1 cellular context compared by ENCODE assay signal in the genomic region with DNA sequence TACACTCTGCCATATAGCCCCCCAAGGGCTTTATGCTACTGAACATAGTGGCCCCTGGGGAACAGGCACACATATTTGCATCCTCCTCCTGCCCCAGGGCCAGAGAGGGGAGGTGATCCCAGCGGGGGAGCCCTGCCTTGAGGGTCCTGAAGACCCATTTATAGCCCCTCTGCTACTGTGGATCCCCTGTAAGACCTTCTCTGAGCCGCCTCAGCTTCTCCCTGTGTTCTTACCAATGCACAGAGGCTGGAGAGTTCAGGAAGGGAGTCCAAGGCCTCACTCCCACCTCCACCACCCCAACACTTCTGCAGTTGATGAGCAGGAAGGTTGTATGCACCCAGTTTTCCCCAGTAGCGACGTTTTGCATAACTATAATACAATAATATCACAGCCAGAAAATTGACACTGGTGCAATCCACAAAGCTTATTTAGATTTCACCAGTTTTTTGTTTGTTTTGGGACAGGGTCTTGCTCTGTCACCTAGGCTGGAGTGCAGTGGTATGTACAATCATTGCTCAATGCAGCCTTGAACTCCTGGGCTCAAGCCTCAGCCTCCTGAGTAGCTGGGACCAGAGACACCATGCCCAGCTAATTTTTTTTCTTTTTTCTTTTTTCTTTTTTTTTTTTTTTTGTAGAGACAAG.
TF ChIP-seq lines count a peak whose summit lies in the region.

No MANE protein-coding gene starts in this region.

TF ChIP-seq in HepG2, 621 proteins besides CTCF, POLR2A, EP300 and RAD21 (continued from another document and continues in another):
- TF ChIP-seq ZNF639 (CRISPR knock-in tag; conservative IDR thresholded peaks at IDR 0.05) (peak; percentile 59), NKX3-1 (CRISPR knock-in tag; IDR thresholded peaks at IDR 0.05) (0 out of 2 replicates have a peak, but pooled peaks have one; percentile 72), ZNF629 (CRISPR knock-in tag; conservative IDR thresholded peaks at IDR 0.05) (peak; percentile 45; the same call in 1 of the 2 replicates), NR2C2 (CRISPR knock-in tag; IDR thresholded peaks at IDR 0.05; ENCODE audit: borderline replicate concordance) (peak; percentile 83; the same call in 1 of the 2 replicates), GATAD2A (CRISPR knock-in tag; IDR thresholded peaks at IDR 0.05) (peak; percentile 95), ZNF609 (CRISPR knock-in tag; IDR thresholded peaks at IDR 0.05; ENCODE audit: borderline replicate concordance) (peak; percentile 75), SALL1 (CRISPR knock-in tag; IDR thresholded peaks at IDR 0.05) (peak; percentile 97), ZNF547 (CRISPR knock-in tag; IDR thresholded peaks at IDR 0.05) (no peak), SNAPC2 (CRISPR knock-in tag; IDR thresholded peaks at IDR 0.05) (no peak), CEBPB (IDR thresholded peaks at IDR 0.05; ENCODE audit: borderline replicate concordance, low read depth, low read length) (peak; percentile 96), ZBTB4 (CRISPR knock-in tag; IDR thresholded peaks at IDR 0.05; ENCODE audit: borderline replicate concordance) (no peak), GABPB1 (CRISPR knock-in tag; IDR thresholded peaks at IDR 0.05) (peak; percentile 47), DRAP1 (CRISPR knock-in tag; IDR thresholded peaks at IDR 0.05) (peak; percentile 27; the same call in 1 of the 2 replicates), NFYC (CRISPR knock-in tag; IDR thresholded peaks at IDR 0.05) (no peak), ZFP37 (CRISPR knock-in tag; IDR thresholded peaks at IDR 0.05; ENCODE audit: borderline replicate concordance) (0 out of 2 replicates have a peak, but pooled peaks have one; percentile 40), ZNF3 (CRISPR knock-in tag; IDR thresholded peaks at IDR 0.05) (peak; percentile 81), ZNF350 (CRISPR knock-in tag; IDR thresholded peaks at IDR 0.05; ENCODE audit: borderline replicate concordance, low read depth) (peak; percentile 33; the same call in 1 of the 2 replicates), MEIS1 (CRISPR knock-in tag; IDR thresholded peaks at IDR 0.05; ENCODE audit: borderline replicate concordance) (0 out of 2 replicates have a peak, but pooled peaks have one; percentile 40), GPN1 (CRISPR knock-in tag; IDR thresholded peaks at IDR 0.05; ENCODE audit: borderline replicate concordance) (no peak), ZNF362 (CRISPR knock-in tag; IDR thresholded peaks at IDR 0.05; ENCODE audit: borderline replicate concordance) (peak; percentile 96), SIX1 (CRISPR knock-in tag; IDR thresholded peaks at IDR 0.05; ENCODE audit: borderline replicate concordance) (peak; percentile 64; the same call in 1 of the 2 replicates), ZBTB3 (CRISPR knock-in tag; IDR thresholded peaks at IDR 0.05; ENCODE audit: borderline replicate concordance, low read depth) (0 out of 2 replicates have a peak, but pooled peaks have one; percentile 81), YEATS2 (CRISPR knock-in tag; IDR thresholded peaks at IDR 0.05; ENCODE audit: borderline replicate concordance) (peak; percentile 22; the same call in 1 of the 2 replicates), MBD4 (IDR thresholded peaks at IDR 0.05; ENCODE audit: borderline replicate concordance, low read length) (0 out of 2 replicates have a peak, but pooled peaks have one; percentile 34), ESRRA (CRISPR knock-in tag; IDR thresholded peaks at IDR 0.05; ENCODE audit: low read depth) (0 out of 2 replicates have a peak, but pooled peaks have one; percentile 16), GATAD1 (CRISPR knock-in tag; IDR thresholded peaks at IDR 0.05) (no peak), ZMYM4 (CRISPR knock-in tag; IDR thresholded peaks at IDR 0.05) (peak; percentile 44; the same call in 1 of the 2 replicates)
- TF ChIP-seq, protein P1, sequence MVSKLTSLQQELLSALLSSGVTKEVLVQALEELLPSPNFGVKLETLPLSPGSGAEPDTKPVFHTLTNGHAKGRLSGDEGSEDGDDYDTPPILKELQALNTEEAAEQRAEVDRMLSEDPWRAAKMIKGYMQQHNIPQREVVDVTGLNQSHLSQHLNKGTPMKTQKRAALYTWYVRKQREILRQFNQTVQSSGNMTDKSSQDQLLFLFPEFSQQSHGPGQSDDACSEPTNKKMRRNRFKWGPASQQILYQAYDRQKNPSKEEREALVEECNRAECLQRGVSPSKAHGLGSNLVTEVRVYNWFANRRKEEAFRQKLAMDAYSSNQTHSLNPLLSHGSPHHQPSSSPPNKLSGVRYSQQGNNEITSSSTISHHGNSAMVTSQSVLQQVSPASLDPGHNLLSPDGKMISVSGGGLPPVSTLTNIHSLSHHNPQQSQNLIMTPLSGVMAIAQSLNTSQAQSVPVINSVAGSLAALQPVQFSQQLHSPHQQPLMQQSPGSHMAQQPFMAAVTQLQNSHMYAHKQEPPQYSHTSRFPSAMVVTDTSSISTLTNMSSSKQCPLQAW (CRISPR knock-in tag; IDR thresholded peaks at IDR 0.05): peak; percentile 59; the same call in 1 of the 2 replicates
- TF ChIP-seq, protein P2, sequence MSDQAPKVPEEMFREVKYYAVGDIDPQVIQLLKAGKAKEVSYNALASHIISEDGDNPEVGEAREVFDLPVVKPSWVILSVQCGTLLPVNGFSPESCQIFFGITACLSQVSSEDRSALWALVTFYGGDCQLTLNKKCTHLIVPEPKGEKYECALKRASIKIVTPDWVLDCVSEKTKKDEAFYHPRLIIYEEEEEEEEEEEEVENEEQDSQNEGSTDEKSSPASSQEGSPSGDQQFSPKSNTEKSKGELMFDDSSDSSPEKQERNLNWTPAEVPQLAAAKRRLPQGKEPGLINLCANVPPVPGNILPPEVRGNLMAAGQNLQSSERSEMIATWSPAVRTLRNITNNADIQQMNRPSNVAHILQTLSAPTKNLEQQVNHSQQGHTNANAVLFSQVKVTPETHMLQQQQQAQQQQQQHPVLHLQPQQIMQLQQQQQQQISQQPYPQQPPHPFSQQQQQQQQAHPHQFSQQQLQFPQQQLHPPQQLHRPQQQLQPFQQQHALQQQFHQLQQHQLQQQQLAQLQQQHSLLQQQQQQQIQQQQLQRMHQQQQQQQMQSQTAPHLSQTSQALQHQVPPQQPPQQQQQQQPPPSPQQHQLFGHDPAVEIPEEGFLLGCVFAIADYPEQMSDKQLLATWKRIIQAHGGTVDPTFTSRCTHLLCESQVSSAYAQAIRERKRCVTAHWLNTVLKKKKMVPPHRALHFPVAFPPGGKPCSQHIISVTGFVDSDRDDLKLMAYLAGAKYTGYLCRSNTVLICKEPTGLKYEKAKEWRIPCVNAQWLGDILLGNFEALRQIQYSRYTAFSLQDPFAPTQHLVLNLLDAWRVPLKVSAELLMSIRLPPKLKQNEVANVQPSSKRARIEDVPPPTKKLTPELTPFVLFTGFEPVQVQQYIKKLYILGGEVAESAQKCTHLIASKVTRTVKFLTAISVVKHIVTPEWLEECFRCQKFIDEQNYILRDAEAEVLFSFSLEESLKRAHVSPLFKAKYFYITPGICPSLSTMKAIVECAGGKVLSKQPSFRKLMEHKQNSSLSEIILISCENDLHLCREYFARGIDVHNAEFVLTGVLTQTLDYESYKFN (CRISPR knock-in tag; conservative IDR thresholded peaks at IDR 0.05): peak; percentile 92
- TF ChIP-seq, protein P3, sequence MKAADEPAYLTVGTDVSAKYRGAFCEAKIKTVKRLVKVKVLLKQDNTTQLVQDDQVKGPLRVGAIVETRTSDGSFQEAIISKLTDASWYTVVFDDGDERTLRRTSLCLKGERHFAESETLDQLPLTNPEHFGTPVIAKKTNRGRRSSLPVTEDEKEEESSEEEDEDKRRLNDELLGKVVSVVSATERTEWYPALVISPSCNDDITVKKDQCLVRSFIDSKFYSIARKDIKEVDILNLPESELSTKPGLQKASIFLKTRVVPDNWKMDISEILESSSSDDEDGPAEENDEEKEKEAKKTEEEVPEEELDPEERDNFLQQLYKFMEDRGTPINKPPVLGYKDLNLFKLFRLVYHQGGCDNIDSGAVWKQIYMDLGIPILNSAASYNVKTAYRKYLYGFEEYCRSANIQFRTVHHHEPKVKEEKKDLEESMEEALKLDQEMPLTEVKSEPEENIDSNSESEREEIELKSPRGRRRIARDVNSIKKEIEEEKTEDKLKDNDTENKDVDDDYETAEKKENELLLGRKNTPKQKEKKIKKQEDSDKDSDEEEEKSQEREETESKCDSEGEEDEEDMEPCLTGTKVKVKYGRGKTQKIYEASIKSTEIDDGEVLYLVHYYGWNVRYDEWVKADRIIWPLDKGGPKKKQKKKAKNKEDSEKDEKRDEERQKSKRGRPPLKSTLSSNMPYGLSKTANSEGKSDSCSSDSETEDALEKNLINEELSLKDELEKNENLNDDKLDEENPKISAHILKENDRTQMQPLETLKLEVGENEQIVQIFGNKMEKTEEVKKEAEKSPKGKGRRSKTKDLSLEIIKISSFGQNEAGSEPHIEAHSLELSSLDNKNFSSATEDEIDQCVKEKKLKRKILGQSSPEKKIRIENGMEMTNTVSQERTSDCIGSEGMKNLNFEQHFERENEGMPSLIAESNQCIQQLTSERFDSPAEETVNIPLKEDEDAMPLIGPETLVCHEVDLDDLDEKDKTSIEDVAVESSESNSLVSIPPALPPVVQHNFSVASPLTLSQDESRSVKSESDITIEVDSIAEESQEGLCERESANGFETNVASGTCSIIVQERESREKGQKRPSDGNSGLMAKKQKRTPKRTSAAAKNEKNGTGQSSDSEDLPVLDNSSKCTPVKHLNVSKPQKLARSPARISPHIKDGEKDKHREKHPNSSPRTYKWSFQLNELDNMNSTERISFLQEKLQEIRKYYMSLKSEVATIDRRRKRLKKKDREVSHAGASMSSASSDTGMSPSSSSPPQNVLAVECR (CRISPR knock-in tag; IDR thresholded peaks at IDR 0.05; ENCODE audit: borderline replicate concordance): peak; percentile 48; the same call in 1 of the 2 replicates
